ENCODE assay signal across 20 cellular contexts in genomic region chr4:8373270-8373972, GRCh38.
A peak's percentile ranks its signal among the peaks of the same experiment; 100 is the strongest.
DNase-seq lines count a peak whose midpoint lies in the region; ATAC-seq and TF ChIP-seq lines count a peak whose summit lies in the region.
"Had no signal": no experiment of that assay in that cellular context is flagged by ENCODE, and none has a peak within 500 bp of the region (broad histone marks: within the 10 kb centered on the region; RNA-seq: fewer than 3 reads in every experiment).

No MANE protein-coding gene starts in this region.

- H3K27ac ChIP-seq in neural progenitor cell = no peak overlapping the region
- no peak overlapping the region for H3K27ac ChIP-seq in CD4-positive, alpha-beta T cell (ENCODE audit: low read depth, low read length)
- H3K27ac ChIP-seq: GM23248 had no signal

- H3K4me1 Mint-ChIP-seq in activated T-helper 17 cell treated with anti-CD3 and anti-CD28 coated beads, Interleukin-2, amount 50 U/mL, for 72 hours = peaks cover 4% of the 10 kb centered on the region
- peaks cover 16% of the 10 kb centered on the region for H3K4me1 Mint-ChIP-seq in neural progenitor cell
- no peaks in the 10 kb centered on the region for H3K4me1 Mint-ChIP-seq in CD4-positive, alpha-beta T cell (ENCODE audit: low read depth)
- H3K4me1 Mint-ChIP-seq: IgD-negative memory B cell had no signal

- H3F3A ChIP-seq in neural progenitor cell (ENCODE audit: low read depth) = no peaks in the 10 kb centered on the region

- H2AFZ ChIP-seq in neural progenitor cell (replicated peaks) = no peak overlapping the region
- H2AFZ ChIP-seq: GM23248 had no signal

- H3K9me3 ChIP-seq in neural progenitor cell (ENCODE audit: low read depth) = no peaks in the 10 kb centered on the region
- no peaks in the 10 kb centered on the region for H3K9me3 ChIP-seq in CD4-positive, alpha-beta T cell (ENCODE audit: control insufficient read depth, low read length)
- H3K9me3 ChIP-seq in HAP-1 = no peaks in the 10 kb centered on the region
- H3K9me3 ChIP-seq: Caco-2 had no signal

- no peak overlapping the region for H3K4me2 ChIP-seq in neural progenitor cell

- H3K4me3 Mint-ChIP-seq in activated T-helper 17 cell treated with anti-CD3 and anti-CD28 coated beads, Interleukin-2, amount 50 U/mL, for 72 hours = no peak overlapping the region
- H3K4me3 Mint-ChIP-seq in neural progenitor cell = no peak overlapping the region
- no peak overlapping the region for H3K4me3 Mint-ChIP-seq in CD4-positive, alpha-beta T cell
- H3K4me3 Mint-ChIP-seq: CD4-positive, alpha-beta memory T cell; IgD-negative memory B cell had no signal

- POLR2A ChIA-PET in CD4-positive, alpha-beta T cell (lab: Charles Lee) = no interaction called here

- in situ Hi-C loops in HAP-1 (cut with MboI; ENCODE audit: low sequenced_read_pairs) = no loop called here

- intact Hi-C loops in left ventricle myocardium superior (cut with micrococcal nuclease) (no loop called here), Right ventricle myocardium inferior (cut with DNase I) (no loop called here)
- intact Hi-C loops in CD4-positive, alpha-beta T cell (cut with DNase I, micrococcal nuclease) = no loop called here

- CTCF ChIA-PET in CD4-positive, alpha-beta T cell (lab: Charles Lee) = no interaction called here

- no peaks in the 10 kb centered on the region for H4K20me1 ChIP-seq in neural progenitor cell (ENCODE audit: low read depth)

- peak overlapping the region; percentile 29 for H3K27ac Mint-ChIP-seq in activated T-helper 17 cell treated with anti-CD3 and anti-CD28 coated beads, Interleukin-2, amount 50 U/mL, for 72 hours
- H3K27ac Mint-ChIP-seq in neural progenitor cell = peak overlapping the region; percentile 70
- H3K27ac Mint-ChIP-seq in CD4-positive, alpha-beta T cell = no peak overlapping the region
- H3K27ac Mint-ChIP-seq: IgD-negative memory B cell had no signal

- H3K27me3 ChIP-seq in neural progenitor cell (no peaks in the 10 kb centered on the region), HAP-1 (ENCODE audit: low read depth) (no peaks in the 10 kb centered on the region)
- H3K27me3 ChIP-seq in CD4-positive, alpha-beta T cell (ENCODE audit: control insufficient read depth, insufficient read depth, low read length) = no peaks in the 10 kb centered on the region

- H3K79me2 ChIP-seq in neural progenitor cell (ENCODE audit: low read depth) = no peaks in the 10 kb centered on the region

- H3K27me3 Mint-ChIP-seq in activated T-helper 17 cell treated with anti-CD3 and anti-CD28 coated beads, Interleukin-2, amount 50 U/mL, for 72 hours = no peaks in the 10 kb centered on the region
- no peaks in the 10 kb centered on the region for H3K27me3 Mint-ChIP-seq in neural progenitor cell (ENCODE audit: insufficient read depth, low read depth)
- no peaks in the 10 kb centered on the region for H3K27me3 Mint-ChIP-seq in CD4-positive, alpha-beta T cell
- H3K27me3 Mint-ChIP-seq: CD4-positive, alpha-beta memory T cell; IgD-negative memory B cell had no signal

- H3K36me3 Mint-ChIP-seq in activated T-helper 17 cell treated with anti-CD3 and anti-CD28 coated beads, Interleukin-2, amount 50 U/mL, for 72 hours (ENCODE audit: low read depth) = peaks cover 10% of the 10 kb centered on the region
- no peaks in the 10 kb centered on the region for H3K36me3 Mint-ChIP-seq in neural progenitor cell
- peaks cover 9% of the 10 kb centered on the region for H3K36me3 Mint-ChIP-seq in CD4-positive, alpha-beta T cell (ENCODE audit: low read depth)

- ATAC-seq in left ventricle myocardium superior (no peak), Right ventricle myocardium inferior (no peak)
- ATAC-seq in activated T-helper 17 cell treated with anti-CD3 and anti-CD28 coated beads, Interleukin-2, amount 50 U/mL, for 72 hours (replicated peaks) = no peak
- ATAC-seq in CD4-positive, alpha-beta T cell (ENCODE audit: poor library complexity) = no peak
- ATAC-seq: HCT116 had no signal

- peak; percentile 17 for DNase-seq in left ventricle myocardium superior
- DNase-seq in Right ventricle myocardium inferior (ENCODE audit: missing footprints) = no peak
- no peak for DNase-seq in neural progenitor cell (ENCODE audit: low spot score)
- no peak for DNase-seq in NCI-H187 treated with DMSO at 0.1 percent for 48 hours (lab: John Stamatoyannopoulos, UW)
- DNase-seq in CD4-positive, alpha-beta T cell = no peak
- DNase-seq in HAP-1 (ENCODE audit: low spot score in 2 of 2) = no peak
- DNase-seq: Caco-2, DMS 273 treated with DMSO at 0.1 percent for 48 hours, DND-41, GM23248, MV-4-11, NCI-H1105 treated with DMSO at 0.1 percent for 48 hours, NCI-H2081, NCI-H2171 treated with DMSO at 0.1 percent for 48 hours, NCI-H526, SHP77 had no signal

- H3K36me3 ChIP-seq in neural progenitor cell = no peaks in the 10 kb centered on the region
- H3K36me3 ChIP-seq in HAP-1 (replicated peaks) = no peaks in the 10 kb centered on the region

- H3K4me1 ChIP-seq in neural progenitor cell (no peaks in the 10 kb centered on the region), HAP-1 (no peaks in the 10 kb centered on the region)
- H3K4me1 ChIP-seq: Caco-2 had no signal

- H3K4me3 ChIP-seq in neural progenitor cell (no peak overlapping the region), HAP-1 (no peak overlapping the region)
- H3K4me3 ChIP-seq: GM23248 had no signal

- H3K9me3 Mint-ChIP-seq in activated T-helper 17 cell treated with anti-CD3 and anti-CD28 coated beads, Interleukin-2, amount 50 U/mL, for 72 hours = no peaks in the 10 kb centered on the region
- H3K9me3 Mint-ChIP-seq in neural progenitor cell = no peaks in the 10 kb centered on the region
- no peaks in the 10 kb centered on the region for H3K9me3 Mint-ChIP-seq in CD4-positive, alpha-beta T cell
- H3K9me3 Mint-ChIP-seq: CD4-positive, alpha-beta memory T cell; IgD-negative memory B cell had no signal

- H3K9ac ChIP-seq in neural progenitor cell = no peak overlapping the region
- H3K9ac ChIP-seq: GM23248 had no signal

- TF ChIP-seq CTCF in neural progenitor cell (IDR thresholded peaks at IDR 0.05) = no peak
- no peak for TF ChIP-seq CTCF in CD4-positive, alpha-beta T cell (IDR thresholded peaks at IDR 0.05)
